Comparison of ENCODE assay signal across 16 cellular contexts in the genomic region with DNA sequence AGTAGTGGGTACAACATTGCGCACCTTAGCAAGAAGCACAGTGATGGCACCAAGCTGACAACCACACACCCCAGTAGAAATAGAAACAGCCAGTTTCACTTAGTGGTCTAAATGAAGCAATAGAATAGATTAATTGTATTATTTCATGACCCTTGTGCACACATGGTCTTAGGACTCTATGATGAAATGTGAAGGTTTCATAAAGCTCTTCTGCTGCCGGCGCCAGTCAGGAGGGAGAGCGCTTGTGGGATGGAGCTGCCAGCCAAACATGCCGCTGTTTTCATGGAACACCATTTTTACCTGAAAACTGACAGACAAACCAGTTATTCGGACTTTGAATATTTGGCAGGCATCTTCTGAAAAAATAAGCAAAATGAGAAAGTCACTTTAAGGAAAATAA.
"Had no signal": no experiment of that assay in that cellular context is flagged by ENCODE, and none has a peak within 500 bp of the region (broad histone marks: within the 10 kb centered on the region; RNA-seq: fewer than 3 reads in every experiment).

No MANE protein-coding gene starts in this region.

- H3K36me3 ChIP-seq: thyroid gland had no signal

- H3K27ac ChIP-seq: gastrocnemius medialis, hepatocyte, sigmoid colon, thyroid gland had no signal

- H3K9me3 ChIP-seq: gastrocnemius medialis, mucosa of descending colon, sigmoid colon, thyroid gland had no signal

- DNase-seq: activated CD4-positive, alpha-beta T cell treated with anti-CD3 and anti-CD28 coated beads, Interleukin-2, amount 50 U/mL, for 4 hours; activated CD4-positive, CD25-positive, alpha-beta regulatory T cell treated with anti-CD3 and anti-CD28 coated beads, Interleukin-2, amount 50 U/mL, for 72 hours; activated CD8-positive, alpha-beta memory T cell treated with anti-CD3 and anti-CD28 coated beads, Interleukin-2, amount 50 U/mL, for 4 hours; activated naive CD4-positive, alpha-beta T cell treated with anti-CD3 and anti-CD28 coated beads, Interleukin-2, amount 10 ng/mL, durations not matched to agents 7 days and 5 days; anterior cingulate cortex; gastrocnemius medialis; mucosa of descending colon; occipital lobe; SHP77 treated with DMSO at 0.1 percent for 48 hours; sigmoid colon; stimulated activated CD4-positive, alpha-beta T cell treated with anti-CD3 and anti-CD28 coated beads, Interleukin-12 subunit alpha, Interleukin-12 subunit beta, amount 100 ng/mL, for 4 hours; T-helper 9 cell; thyroid gland had no signal

- H3K4me3 ChIP-seq: gastrocnemius medialis, hepatocyte, mucosa of descending colon, sigmoid colon, thyroid gland had no signal

- H3K4me3 Mint-ChIP-seq: activated naive CD4-positive, alpha-beta T cell treated with anti-CD3 and anti-CD28 coated beads, Interleukin-2, amount 10 ng/mL, durations not matched to agents 7 days and 5 days; nephron had no signal

- H3K27me3 ChIP-seq: gastrocnemius medialis, hepatocyte, sigmoid colon, thyroid gland had no signal

- H2AFZ ChIP-seq: hepatocyte had no signal

- H3K4me1 Mint-ChIP-seq: nephron had no signal

- H3K4me2 ChIP-seq: hepatocyte had no signal

- H3K27me3 Mint-ChIP-seq: activated naive CD4-positive, alpha-beta T cell treated with anti-CD3 and anti-CD28 coated beads, Interleukin-2, amount 10 ng/mL, durations not matched to agents 7 days and 5 days had no signal

- H3K27ac Mint-ChIP-seq: activated naive CD4-positive, alpha-beta T cell treated with anti-CD3 and anti-CD28 coated beads, Interleukin-2, amount 10 ng/mL, durations not matched to agents 7 days and 5 days; nephron had no signal

- H3K9me3 Mint-ChIP-seq: activated naive CD4-positive, alpha-beta T cell treated with anti-CD3 and anti-CD28 coated beads, Interleukin-2, amount 10 ng/mL, durations not matched to agents 7 days and 5 days; activated T-helper 2 cell treated with anti-CD3 and anti-CD28 coated beads, Interferon-gamma antibody, Interleukin-2, Interleukin-4, amounts not matched to agents 10 μg/mL and 5 μg/mL and 100 μg/mL, durations not matched to agents 14 hours and 24 hours and 36 hours; nephron had no signal

- ATAC-seq: mucosa of descending colon had no signal
